ENCODE assay signal across 8 cellular contexts in the genomic region with DNA sequence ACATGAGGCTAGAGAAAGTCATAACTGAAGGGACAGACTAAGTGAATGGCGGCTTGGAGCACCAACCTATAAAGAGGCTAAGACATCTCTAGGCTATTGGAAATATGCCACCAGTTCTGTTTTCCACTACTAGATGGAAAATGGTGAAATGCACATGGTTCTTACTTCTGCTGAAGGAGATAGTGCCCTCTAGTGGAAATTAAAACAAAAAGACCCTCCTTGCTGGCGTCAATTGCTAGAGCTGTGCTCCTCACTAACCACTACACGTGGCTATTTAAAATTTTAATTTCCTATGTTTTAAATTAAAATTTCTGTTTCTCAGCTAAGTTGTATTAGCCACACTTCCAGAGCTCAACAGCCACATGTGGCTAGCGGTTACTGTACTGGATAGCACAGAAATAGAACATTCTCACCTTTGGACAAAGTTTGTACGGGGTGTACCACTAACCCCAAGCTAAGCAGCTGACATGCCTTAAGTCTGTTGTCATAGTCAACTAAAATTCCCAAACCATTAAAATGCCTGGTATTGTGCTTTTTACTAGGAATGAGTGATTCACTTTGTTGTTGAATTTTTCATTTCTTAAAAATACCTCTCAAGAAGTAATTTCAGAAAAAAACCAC. TPM values are rescaled to one million over a fixed set of nuclear protein-coding genes. Genes with fewer than 3 reads are reported as not detected.
DNase-seq lines count a peak whose midpoint lies in the region; ATAC-seq and TF ChIP-seq lines count a peak whose summit lies in the region.

No MANE protein-coding gene starts in this region.

- CTCF ChIA-PET in PC-9 (lab: Charles Lee), result no interaction called here

- WGBS in transverse colon (ENCODE audit: low coverage in 1 of 2), 2 donors, result 57 to 64% methylated on average over 5 of the region's 5 CpGs

- DNase-seq in D341Med (ENCODE audit: low spot score) (peak; percentile 54), PC-9 (no peak), erythroblast (lab: John Stamatoyannopoulos, UW) (peak; percentile 42), transverse colon (no peak), putamen (ENCODE audit: low spot score) (no peak)
- peak; percentile 64 for DNase-seq in Jurkat, Clone E6-1 (ENCODE audit: low read depth, low spot score)

- H3K36me3 ChIP-seq in PC-9 (ENCODE audit: low read depth) (no peaks in the 10 kb centered on the region), transverse colon (no peaks in the 10 kb centered on the region)

- H4K20me1 ChIP-seq in PC-9 (ENCODE audit: insufficient read depth), result no peaks in the 10 kb centered on the region

- POLR2A ChIA-PET in PC-9 (lab: Charles Lee; ENCODE audit: unreplicated experiment), result no interaction called here

- no TSS peak for BruUV-seq in PC-9 (replicated peaks; lab: Mats Ljungman, UMichigan)

- no peak overlapping the region for H3K4me3 ChIP-seq in Jurkat, Clone E6-1 (ENCODE audit: low read length)
- H3K4me3 ChIP-seq in PC-9 (no peak overlapping the region), transverse colon (no peak overlapping the region)

- H3K27me3 ChIP-seq in PC-9 (ENCODE audit: insufficient read depth, low read depth), result no peaks in the 10 kb centered on the region
- H3K27me3 ChIP-seq in transverse colon, result peaks cover 18% of the 10 kb centered on the region

- ATAC-seq in GM18907 (IDR thresholded peaks at IDR 0.05; ENCODE audit: unreplicated experiment) (peak; percentile 66), HG03039 (IDR thresholded peaks at IDR 0.05; ENCODE audit: unreplicated experiment) (no peak)

- H2AFZ ChIP-seq in PC-9, result no peak overlapping the region

- no peaks in the 10 kb centered on the region for H3F3A ChIP-seq in PC-9 (ENCODE audit: insufficient read depth, low read depth)

- H3K4me2 ChIP-seq in PC-9, result no peak overlapping the region

- no peaks in the 10 kb centered on the region for H3K9me3 ChIP-seq in PC-9 (ENCODE audit: insufficient read depth, low read depth)
- no peaks in the 10 kb centered on the region for H3K9me3 ChIP-seq in transverse colon

- in situ Hi-C loops in transverse colon (cut with MboI; ENCODE audit: low pct_ligation_motif_present in 1 of 4, low pct_unique_long_range_greater_than_20kb in 1 of 4, low sequenced_read_pairs in 3 of 4), result no loop called here

- H3K9me2 ChIP-seq in PC-9 (ENCODE audit: insufficient read depth), result no peaks in the 10 kb centered on the region

- no peak for TF ChIP-seq EP300 in transverse colon (IDR thresholded peaks at IDR 0.05; ENCODE audit: low read depth)

- H3K79me2 ChIP-seq in PC-9 (ENCODE audit: low read depth), result no peaks in the 10 kb centered on the region

- TF ChIP-seq CTCF in PC-9 (conservative IDR thresholded peaks at IDR 0.05) (peak; percentile 56; the same call in 1 of the 2 replicates), transverse colon (IDR thresholded peaks at IDR 0.05) (peak in 4 of 5 experiments; percentile 10 to 44 (median 24))

- H3K4me1 ChIP-seq in PC-9 (replicated peaks; ENCODE audit: insufficient read depth) (no peaks in the 10 kb centered on the region), transverse colon (no peaks in the 10 kb centered on the region)

- TF ChIP-seq POLR2A in erythroblast (IDR thresholded peaks at IDR 0.05; ENCODE audit: low read length), result no peak
- no peak for TF ChIP-seq POLR2A in transverse colon (IDR thresholded peaks at IDR 0.05)

- H3K27ac ChIP-seq in PC-9 (no peak overlapping the region), transverse colon (no peak overlapping the region)

- intact Hi-C loops in PC-9 (cut with micrococcal nuclease; ENCODE audit: unreplicated experiment) (loop anchor here (10.0 kb wide), 1 partner anchor 101 kb away; no protein-coding TSS in a partner anchor), transverse colon (cut with DNase I; ENCODE audit: low total_unique reads) (no loop called here)

RNA-seq across cellular contexts. Expression of a gene that starts 34.1 kb away (rescaled TPM):
- not detected for polyA plus RNA-seq in Jurkat, Clone E6-1 (2012; ENCODE audit: insufficient read depth, insufficient read length)
- not detected in 2 replicates for total RNA-seq in PC-9 (2021)
- not detected for total RNA-seq in transverse colon

Comparison
In these comparisons a context has a peak if more than half of its experiments do, and no peak if none do; other contexts are left out.
1. DNase-seq: peak in D341Med (single experiment), Jurkat, Clone E6-1 (single experiment) and erythroblast (2 of 2); none in PC-9 (0 of 2), transverse colon (single experiment) and putamen (single experiment).